Comparison of ENCODE assay signal across 8 cellular contexts in genomic region chr17:61411944-61412859, GRCh38.
DNase-seq lines count a peak whose midpoint lies in the region; ATAC-seq and TF ChIP-seq lines count a peak whose summit lies in the region.

No MANE protein-coding gene starts in this region.

- H3K4me3 ChIP-seq in choroid plexus epithelial cell (ENCODE audit: low read depth, low read length): peak overlapping the region; percentile 65

- peaks cover 10% of the 10 kb centered on the region for H3K27me3 ChIP-seq in layer of hippocampus (ENCODE audit: control insufficient read depth, insufficient read depth, low read length)

- H3K27ac ChIP-seq in layer of hippocampus (ENCODE audit: low read depth, low read length): peak overlapping the region; percentile 73

- peak; percentile 42 to 56 for DNase-seq in SHP77 (lab: John Stamatoyannopoulos, UW)
- DNase-seq in SHP77 treated with DMSO at 0.1 percent for 48 hours (lab: John Stamatoyannopoulos, UW): no peak
- peak; percentile 77 for DNase-seq in NCI-H2171 treated with DMSO at 0.1 percent for 48 hours (lab: John Stamatoyannopoulos, UW)
- peak; percentile 85 for DNase-seq in activated CD4-positive, CD25-positive, alpha-beta regulatory T cell treated with anti-CD3 and anti-CD28 coated beads, Interleukin-2, amount 50 U/mL, for 72 hours
- DNase-seq in choroid plexus epithelial cell (ENCODE audit: low read depth): peak; percentile 82
- peak; percentile 54 to 66 (median 58) for DNase-seq in stimulated activated CD4-positive, alpha-beta T cell treated with anti-CD3 and anti-CD28 coated beads, Interleukin-1b, Interleukin-23, amount 100 ng/mL, for 24 hours (ENCODE audit: low read depth in 4 of 4, low spot score in 1 of 4)

- peak; percentile 62 for ATAC-seq in HG03064 (IDR thresholded peaks at IDR 0.05; ENCODE audit: low read depth, unreplicated experiment)

- peak; percentile 81 for TF ChIP-seq CTCF in choroid plexus epithelial cell (conservative IDR thresholded peaks at IDR 0.05; ENCODE audit: low read depth, low read length)
